In genomic region chr10:24207781-24208611, GRCh38 we compare ENCODE assay signal across 10 cellular contexts. TPM values are rescaled to one million over a fixed set of nuclear protein-coding genes. Genes with fewer than 3 reads are reported as not detected.
DNase-seq lines count a peak whose midpoint lies in the region; ATAC-seq, FAIRE-seq and TF ChIP-seq lines count a peak whose summit lies in the region.
"Had no signal": no experiment of that assay in that cellular context is flagged by ENCODE, and none has a peak within 500 bp of the region (broad histone marks: within the 10 kb centered on the region; RNA-seq: fewer than 3 reads in every experiment).

No MANE protein-coding gene starts in this region.

- H3K27ac Mint-ChIP-seq in stimulated activated naive B cell treated with anti-CD40 and anti-IgM and Interleukin-4, amounts not matched to agents 10 μg/mL and 1 μg/mL and 100 μg/mL, for 72 hours: peak overlapping the region; percentile 79

- no peaks in the 10 kb centered on the region for H3K79me2 ChIP-seq in KMS-11 (ENCODE audit: insufficient read depth, low read depth)

- no peak for FAIRE-seq in kidney (lab: Jason Lieb, UNC)

- H3K4me1 Mint-ChIP-seq in stimulated activated naive B cell treated with anti-CD40 and anti-IgM and Interleukin-4, amounts not matched to agents 10 μg/mL and 1 μg/mL and 100 μg/mL, for 72 hours: peaks cover 10 to 21% of the 10 kb centered on the region in 2 donors

- TF ChIP-seq CTCF in KMS-11 (conservative IDR thresholded peaks at IDR 0.05; ENCODE audit: low read depth, low read length) (no peak), adrenal gland (IDR thresholded peaks at IDR 0.05) (no peak), kidney (IDR thresholded peaks at IDR 0.05; ENCODE audit: borderline replicate concordance, extremely low read depth, insufficient read depth) (no peak)

- ATAC-seq in stimulated activated naive B cell treated with anti-CD40 and anti-IgM and Interleukin-4, amounts not matched to agents 10 μg/mL and 1 μg/mL and 100 μg/mL, for 72 hours (replicated peaks): no peak
- ATAC-seq in HG02610 (IDR thresholded peaks at IDR 0.05; ENCODE audit: unreplicated experiment): no peak

- peaks cover 0 to 2% of the 10 kb centered on the region in 2 donors for H3K9me3 Mint-ChIP-seq in stimulated activated naive B cell treated with anti-CD40 and anti-IgM and Interleukin-4, amounts not matched to agents 10 μg/mL and 1 μg/mL and 100 μg/mL, for 72 hours

- intact Hi-C loops in adrenal gland (cut with DNase I): loop anchor here in 1 of 2 donors (10.0 kb wide), 1 partner anchor 147 kb away; no protein-coding TSS in a partner anchor
- intact Hi-C loops in kidney (cut with DNase I): no loop called here

- H3K4me3 ChIP-seq in KMS-11 (IDR thresholded peaks at IDR 0.05; ENCODE audit: insufficient read depth, low read depth, low read length) (no peak overlapping the region), adrenal gland (peak overlapping the region in 1 of 4 donors; percentile 55), kidney (ENCODE audit: low read length in 2 of 2) (peak overlapping the region; percentile 47 to 86)

- H3K36me3 ChIP-seq in KMS-11 (ENCODE audit: insufficient read depth): no peaks in the 10 kb centered on the region
- H3K36me3 ChIP-seq in adrenal gland (replicated peaks in 1 of 2): no peaks in the 10 kb centered on the region
- H3K36me3 ChIP-seq in kidney (ENCODE audit: control insufficient read depth in 1 of 2, insufficient read depth in 2 of 2, low read length in 2 of 2): no peaks in the 10 kb centered on the region
- H3K36me3 ChIP-seq: neutrophil had no signal

- H3K4me3 Mint-ChIP-seq in stimulated activated naive B cell treated with anti-CD40 and anti-IgM and Interleukin-4, amounts not matched to agents 10 μg/mL and 1 μg/mL and 100 μg/mL, for 72 hours: peak overlapping the region in 1 of 2 donors; percentile 77

- H3K9me3 ChIP-seq in adrenal gland (replicated peaks in 1 of 3): no peaks in the 10 kb centered on the region
- no peaks in the 10 kb centered on the region for H3K9me3 ChIP-seq in kidney (ENCODE audit: control insufficient read depth in 1 of 2, low read length in 2 of 2)
- H3K9me3 ChIP-seq: neutrophil had no signal

- H3K4me1 ChIP-seq in KMS-11 (ENCODE audit: low read depth, poor library complexity, severe bottlenecking): peaks cover 6% of the 10 kb centered on the region
- peaks cover 12 to 29% of the 10 kb centered on the region in 2 donors for H3K4me1 ChIP-seq in adrenal gland (replicated peaks in 1 of 2)
- peaks cover 13 to 21% of the 10 kb centered on the region in 2 donors for H3K4me1 ChIP-seq in kidney (ENCODE audit: control insufficient read depth in 1 of 2, insufficient read depth in 1 of 2, low read depth in 1 of 2, low read length in 2 of 2)

- H3K4me2 ChIP-seq in KMS-11: peak overlapping the region; percentile 46; the same call in 1 of the 2 replicates

- H3K27me3 ChIP-seq in KMS-11 (ENCODE audit: insufficient read depth, low read depth) (no peaks in the 10 kb centered on the region), adrenal gland (no peaks in the 10 kb centered on the region)

- peak overlapping the region; percentile 46; the same call in 1 of the 2 replicates for H3K27ac ChIP-seq in KMS-11
- peak overlapping the region; percentile 82 to 96 (median 93) for H3K27ac ChIP-seq in adrenal gland
- H3K27ac ChIP-seq in kidney (ENCODE audit: low read depth in 2 of 2, low read length in 2 of 2): peak overlapping the region; percentile 92 to 93
- H3K27ac ChIP-seq: neutrophil had no signal

- WGBS in adrenal gland, 4 donors: 18 to 25% (median 21%) methylated on average over 13 of the region's 13 CpGs

- DNase-seq in adrenal gland (peak; percentile 38 to 87 (median 65)), kidney (no peak), GDM1 (lab: John Stamatoyannopoulos, UW) (no peak), NCI-H510A treated with DMSO at 0.1 percent for 48 hours (lab: John Stamatoyannopoulos, UW) (no peak), GM19240 (ENCODE audit: insufficient read length, low spot score) (no peak)
- no peak for DNase-seq in stimulated activated naive B cell treated with anti-CD40 and anti-IgM and Interleukin-4, amounts not matched to agents 10 μg/mL and 1 μg/mL and 100 μg/mL, for 72 hours
- DNase-seq: GOT3 had no signal

- no peaks in the 10 kb centered on the region for H4K20me1 ChIP-seq in KMS-11 (ENCODE audit: insufficient read depth)

- peak overlapping the region; percentile 52 for H2AFZ ChIP-seq in KMS-11 (ENCODE audit: low read depth)

- peak in 1 of 2 donors; percentile 5 for TF ChIP-seq POLR2A in adrenal gland (IDR thresholded peaks at IDR 0.05)

- H3K27me3 Mint-ChIP-seq in stimulated activated naive B cell treated with anti-CD40 and anti-IgM and Interleukin-4, amounts not matched to agents 10 μg/mL and 1 μg/mL and 100 μg/mL, for 72 hours: peaks cover 32 to 43% of the 10 kb centered on the region in 2 donors

- H3K9ac ChIP-seq in KMS-11 (peak overlapping the region; percentile 56; the same call in 1 of the 2 replicates), kidney (ENCODE audit: low read length in 2 of 2) (peak overlapping the region; percentile 57 to 70)

- H3K36me3 Mint-ChIP-seq in stimulated activated naive B cell treated with anti-CD40 and anti-IgM and Interleukin-4, amounts not matched to agents 10 μg/mL and 1 μg/mL and 100 μg/mL, for 72 hours: no peaks in the 10 kb centered on the region

RNA-seq across cellular contexts. Expression of gene KIAA1217, which starts 0.9 kb away (rescaled TPM):
- 10 to 100 TPM; 20.0 to 73.7 (median 47.0) TPM for total RNA-seq in adrenal gland
- polyA plus RNA-seq in adrenal gland: 10 to 100 TPM; 10.8 to 23.2 (median 20.8) TPM
- 63.8 TPM for total RNA-seq in kidney
- 10.4 TPM for polyA plus RNA-seq in kidney (ENCODE audit: insufficient read depth, low read depth, low replicate concordance)

Comparison
In these comparisons a context has a peak if more than half of its experiments do, and no peak if none do; other contexts are left out.
1. DNase-seq: peak in adrenal gland (7 of 7); none in kidney (single experiment), stimulated activated naive B cell treated with anti-CD40 and anti-IgM and Interleukin-4, amounts not matched to agents 10 μg/mL and 1 μg/mL and 100 μg/mL, for 72 hours (single experiment), GDM1 (single experiment), NCI-H510A treated with DMSO at 0.1 percent for 48 hours (single experiment) and GM19240 (single experiment).
2. Peak in every context shown above with its lines, with median percentiles within 50 percentile points of each other: H3K27ac ChIP-seq.